31 cellular contexts compared by ENCODE assay signal in genomic region chr18:12165038-12165768, GRCh38.
DNase-seq lines count a peak whose midpoint lies in the region; ATAC-seq and TF ChIP-seq lines count a peak whose summit lies in the region.
"Had no signal": no experiment of that assay in that cellular context is flagged by ENCODE, and none has a peak within 500 bp of the region (broad histone marks: within the 10 kb centered on the region; RNA-seq: fewer than 3 reads in every experiment).

No MANE protein-coding gene starts in this region.

- H3K4me3 ChIP-seq in HEK293 (ENCODE audit: low read depth, low read length) = no peak overlapping the region
- H3K4me3 ChIP-seq: A549; BLaER1; BLaER1 treated with 17β-estradiol and CSF1 and Interleukin-3, amounts not matched to agents 10 nM and 100 nM had no signal

- H3K9me3 Mint-ChIP-seq in activated CD4-positive, alpha-beta T cell treated with anti-CD3 and anti-CD28 coated beads for 36 hours (ENCODE audit: low read depth) = peaks cover 7% of the 10 kb centered on the region

- no peaks in the 10 kb centered on the region for H3K4me1 Mint-ChIP-seq in activated CD4-positive, alpha-beta T cell treated with anti-CD3 and anti-CD28 coated beads for 36 hours
- H3K4me1 Mint-ChIP-seq: B cell; CD14-positive monocyte; CD4-positive, alpha-beta memory T cell; CD4-positive, CD25-positive, alpha-beta regulatory T cell; CD8-positive, alpha-beta memory T cell had no signal

- no peak overlapping the region for H3K27ac Mint-ChIP-seq in activated CD4-positive, alpha-beta T cell treated with anti-CD3 and anti-CD28 coated beads for 36 hours
- H3K27ac Mint-ChIP-seq: B cell; CD14-positive monocyte; CD4-positive, alpha-beta memory T cell; CD4-positive, alpha-beta T cell; CD4-positive, CD25-positive, alpha-beta regulatory T cell; CD8-positive, alpha-beta memory T cell; CD8-positive, alpha-beta T cell had no signal

- intact Hi-C loops in activated CD4-positive, alpha-beta T cell treated with anti-CD3 and anti-CD28 coated beads for 36 hours (cut with DNase I, micrococcal nuclease) = no loop called here

- no peaks in the 10 kb centered on the region for H3K36me3 Mint-ChIP-seq in activated CD4-positive, alpha-beta T cell treated with anti-CD3 and anti-CD28 coated beads for 36 hours (ENCODE audit: low read depth)
- H3K36me3 Mint-ChIP-seq: CD14-positive monocyte; CD4-positive, alpha-beta memory T cell; CD4-positive, CD25-positive, alpha-beta regulatory T cell; CD8-positive, alpha-beta memory T cell; CD8-positive, alpha-beta T cell had no signal

- TF ChIP-seq CTCF in HEK293 (tag by site-specific recombination; IDR thresholded peaks at IDR 0.05) = no peak

- POLR2A ChIA-PET in HEK293 (lab: Yijun Ruan, JAX) = no interaction called here
- POLR2A ChIA-PET in HEK293T (lab: Yijun Ruan, JAX) = no interaction called here
- POLR2A ChIA-PET in activated CD4-positive, alpha-beta T cell treated with anti-CD3 and anti-CD28 coated beads for 36 hours (lab: Charles Lee) = no interaction called here

- CTCF ChIA-PET in HEK293 (lab: Yijun Ruan, JAX) = no interaction called here
- CTCF ChIA-PET in HEK293T (lab: Yijun Ruan, JAX) = no interaction called here
- CTCF ChIA-PET in activated CD4-positive, alpha-beta T cell treated with anti-CD3 and anti-CD28 coated beads for 36 hours (lab: Charles Lee) = no interaction called here

- no peaks in the 10 kb centered on the region for H3K4me1 ChIP-seq in HEK293 (ENCODE audit: control insufficient read depth, insufficient read depth, low read length)
- H3K4me1 ChIP-seq: A549; BE2C; BLaER1; BLaER1 treated with 17β-estradiol and CSF1 and Interleukin-3, amounts not matched to agents 10 nM and 100 nM; Caco-2 had no signal

- no peaks in the 10 kb centered on the region for H3K36me3 ChIP-seq in HEK293 (ENCODE audit: control insufficient read depth in 2 of 2, insufficient read depth in 1 of 2, low read length in 2 of 2)
- H3K36me3 ChIP-seq: BE2C; BLaER1; BLaER1 treated with 17β-estradiol and CSF1 and Interleukin-3, amounts not matched to agents 10 nM and 100 nM had no signal

- ATAC-seq in activated CD4-positive, alpha-beta T cell treated with anti-CD3 and anti-CD28 coated beads for 36 hours = no peak
- ATAC-seq: A549; CD8-positive, alpha-beta T cell had no signal

- peaks cover 13% of the 10 kb centered on the region for H3K27me3 Mint-ChIP-seq in activated CD4-positive, alpha-beta T cell treated with anti-CD3 and anti-CD28 coated beads for 36 hours

- DNase-seq in HEK293T (ENCODE audit: extremely low spot score) = no peak
- DNase-seq in activated CD4-positive, alpha-beta T cell treated with anti-CD3 and anti-CD28 coated beads for 36 hours = no peak
- no peak for DNase-seq in UCSD-AML1 (lab: John Stamatoyannopoulos, UW; ENCODE audit: unreplicated experiment)
- DNase-seq: 8988T; ACHN; AML-193; BE2C; C1 segment of cervical spinal cord; Caco-2; Calu3; CD4-positive, alpha-beta memory T cell; CD4-positive, alpha-beta T cell; CD4-positive, CD25-positive, alpha-beta regulatory T cell; CD8-positive, alpha-beta memory T cell; CD8-positive, alpha-beta T cell; COR-L47; DMS 273 treated with DMSO at 0.1 percent for 48 hours; DMS153; DMS53; DMS79; DMS79 treated with DMSO at 0.1 percent for 48 hours; DND-41; EL had no signal

- H3K4me3 Mint-ChIP-seq in activated CD4-positive, alpha-beta T cell treated with anti-CD3 and anti-CD28 coated beads for 36 hours = no peak overlapping the region
- H3K4me3 Mint-ChIP-seq: B cell; CD14-positive monocyte; CD4-positive, alpha-beta memory T cell; CD4-positive, alpha-beta T cell; CD4-positive, CD25-positive, alpha-beta regulatory T cell; CD8-positive, alpha-beta memory T cell; CD8-positive, alpha-beta T cell had no signal

- no peaks in the 10 kb centered on the region for H3K9me3 ChIP-seq in HEK293 (ENCODE audit: control insufficient read depth, insufficient read depth, low read depth, low read length)
- H3K9me3 ChIP-seq: A549, BE2C, Caco-2 had no signal

- H3K27ac ChIP-seq in HEK293 (ENCODE audit: extremely low read depth, low read depth, low read length) = no peak overlapping the region
- H3K27ac ChIP-seq: 22Rv1; A549; BLaER1; BLaER1 treated with 17β-estradiol and CSF1 and Interleukin-3, amounts not matched to agents 10 nM and 100 nM; C4-2B had no signal

TF ChIP-seq in HEK293, 187 proteins besides CTCF, POLR2A, EP300 and RAD21 (continues in another document):
- TF ChIP-seq ZNF843 (tag by site-specific recombination; IDR thresholded peaks at IDR 0.05) (peak; percentile 96), ZNF561 (tag by site-specific recombination; IDR thresholded peaks at IDR 0.05; ENCODE audit: borderline replicate concordance) (no peak), IKZF3 (tag by site-specific recombination; IDR thresholded peaks at IDR 0.05) (peak; percentile 36; the same call in 1 of the 2 replicates), ZNF202 (tag by site-specific recombination; IDR thresholded peaks at IDR 0.05; ENCODE audit: borderline replicate concordance) (no peak), ZNF560 (tag by site-specific recombination; IDR thresholded peaks at IDR 0.05; ENCODE audit: borderline replicate concordance) (no peak), ZNF555 (tag by site-specific recombination; conservative IDR thresholded peaks at IDR 0.05) (0 out of 2 replicates have a peak, but pooled peaks have one; percentile 12), ZNF701 (tag by site-specific recombination; IDR thresholded peaks at IDR 0.05) (no peak), SCRT2 (tag by site-specific recombination; IDR thresholded peaks at IDR 0.05) (no peak), ZNF214 (tag by site-specific recombination; IDR thresholded peaks at IDR 0.05; ENCODE audit: borderline replicate concordance) (no peak), EGR2 (tag by site-specific recombination; IDR thresholded peaks at IDR 0.05; ENCODE audit: low read depth) (no peak), ZNF350 (tag by site-specific recombination; IDR thresholded peaks at IDR 0.05) (peak; percentile 61; the same call in 1 of the 2 replicates), KLF10 (tag by site-specific recombination; IDR thresholded peaks at IDR 0.05) (no peak)
- TF ChIP-seq, protein P1, sequence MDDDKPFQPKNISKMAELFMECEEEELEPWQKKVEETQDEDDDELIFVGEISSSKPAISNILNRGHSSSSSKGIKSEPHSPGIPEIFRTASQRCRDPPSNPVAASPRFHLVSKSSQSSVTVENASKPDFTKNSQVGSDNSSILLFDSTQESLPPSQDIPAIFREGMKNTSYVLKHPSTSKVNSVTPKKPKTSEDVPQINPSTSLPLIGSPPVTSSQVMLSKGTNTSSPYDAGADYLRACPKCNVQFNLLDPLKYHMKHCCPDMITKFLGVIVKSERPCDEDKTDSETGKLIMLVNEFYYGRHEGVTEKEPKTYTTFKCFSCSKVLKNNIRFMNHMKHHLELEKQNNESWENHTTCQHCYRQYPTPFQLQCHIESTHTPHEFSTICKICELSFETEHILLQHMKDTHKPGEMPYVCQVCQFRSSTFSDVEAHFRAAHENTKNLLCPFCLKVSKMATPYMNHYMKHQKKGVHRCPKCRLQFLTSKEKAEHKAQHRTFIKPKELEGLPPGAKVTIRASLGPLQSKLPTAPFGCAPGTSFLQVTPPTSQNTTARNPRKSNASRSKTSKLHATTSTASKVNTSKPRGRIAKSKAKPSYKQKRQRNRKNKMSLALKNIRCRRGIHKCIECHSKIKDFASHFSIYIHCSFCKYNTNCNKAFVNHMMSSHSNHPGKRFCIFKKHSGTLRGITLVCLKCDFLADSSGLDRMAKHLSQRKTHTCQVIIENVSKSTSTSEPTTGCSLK (tag by site-specific recombination; IDR thresholded peaks at IDR 0.05) = no peak

TF ChIP-seq in HEK293T, 16 proteins besides CTCF, POLR2A, EP300 and RAD21:
- TF ChIP-seq ZNF384 (IDR thresholded peaks at IDR 0.05) = no peak
- TF ChIP-seq CTBP1 (IDR thresholded peaks at IDR 0.05; ENCODE audit: borderline replicate concordance) = peak; percentile 60; the same call in 1 of the 2 replicates
- TF ChIP-seq FOXM1 (IDR thresholded peaks at IDR 0.05; ENCODE audit: borderline replicate concordance) = no peak
- peak; percentile 52; the same call in 1 of the 2 replicates for TF ChIP-seq PKNOX1 (IDR thresholded peaks at IDR 0.05)
